8 cellular contexts compared by ENCODE assay signal in the genomic region with DNA sequence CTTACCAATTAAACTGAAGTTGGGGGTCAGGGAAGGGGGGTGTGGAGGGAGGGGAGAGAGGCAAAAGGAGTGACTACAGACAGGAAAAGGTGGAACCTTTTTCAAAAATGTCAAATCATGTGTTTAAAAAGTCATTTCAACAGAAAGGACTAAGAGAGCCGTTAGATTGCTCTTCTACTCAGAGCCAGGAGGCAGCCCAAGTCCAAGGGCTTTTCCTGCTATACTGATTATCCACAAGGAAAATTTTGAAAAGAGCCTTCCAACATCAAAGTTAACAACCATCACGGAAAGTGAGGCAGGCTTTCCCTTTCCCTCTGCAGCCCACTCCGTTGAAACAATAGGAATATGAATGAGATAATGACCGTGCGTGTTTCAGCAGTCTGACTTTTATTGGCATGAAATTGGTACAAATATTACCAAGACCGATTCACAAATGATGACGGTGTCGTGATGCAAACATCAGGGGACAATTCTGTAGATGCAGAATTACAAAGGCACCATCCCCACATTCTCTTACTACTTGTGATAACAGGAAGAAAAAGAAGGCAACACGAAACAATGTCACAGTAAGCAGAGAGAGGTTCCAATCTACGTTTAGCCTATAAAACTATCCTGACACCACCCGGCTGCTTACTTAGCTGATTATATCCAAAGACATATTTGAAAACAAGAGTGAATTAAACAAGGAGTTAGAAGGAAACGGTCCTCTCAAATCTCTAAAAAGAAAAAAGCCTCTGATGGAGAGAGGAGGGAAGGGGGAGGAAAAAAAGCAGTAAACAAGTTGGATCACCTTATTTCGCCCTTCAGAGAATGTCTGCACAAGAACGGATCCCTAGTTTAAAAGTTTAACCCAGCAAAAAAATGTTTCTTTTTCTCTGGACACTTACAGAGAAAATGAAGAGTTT.
DNase-seq lines count a peak whose midpoint lies in the region; ATAC-seq and TF ChIP-seq lines count a peak whose summit lies in the region.

No MANE protein-coding gene starts in this region.

- H3K36me3 ChIP-seq in cardiac muscle cell (no peaks in the 10 kb centered on the region), psoas muscle (ENCODE audit: insufficient read depth in 1 of 2, low read depth in 1 of 2) (no peaks in the 10 kb centered on the region)

- peaks cover 59% of the 10 kb centered on the region for H3K4me1 Mint-ChIP-seq in Calu3 (ENCODE audit: low read depth, unreplicated experiment)

- H3K27ac Mint-ChIP-seq in Calu3 (ENCODE audit: unreplicated experiment): peak overlapping the region; percentile 89

- no peaks in the 10 kb centered on the region for H3K9me3 Mint-ChIP-seq in Calu3 (ENCODE audit: low read depth, unreplicated experiment)

- H3K27me3 Mint-ChIP-seq in Calu3 (ENCODE audit: unreplicated experiment): no peaks in the 10 kb centered on the region

- DNase-seq in Calu3 (no peak), KG1 (lab: John Stamatoyannopoulos, UW) (peak; percentile 35), cardiac muscle cell (ENCODE audit: low read depth in 1 of 2, low spot score in 1 of 2) (peak in 1 of 2 donors; percentile 60), psoas muscle (no peak), T1000 (lab: John Stamatoyannopoulos, UW) (no peak)
- DNase-seq in activated naive CD4-positive, alpha-beta T cell treated with anti-CD3 and anti-CD28 coated beads, Interleukin-2, amount 50 U/mL, for 16 hours: peak; percentile 28
- DNase-seq in stimulated activated CD4-positive, alpha-beta T cell treated with anti-CD3 and anti-CD28 coated beads, Interleukin-1b, Interleukin-23, amount 100 ng/mL, for 48 hours: no peak

- H3K4me1 ChIP-seq in cardiac muscle cell (ENCODE audit: low read depth) (peaks cover 82% of the 10 kb centered on the region), psoas muscle (peaks cover 45% of the 10 kb centered on the region)

- H3K4me3 ChIP-seq in cardiac muscle cell (peak overlapping the region; percentile 39), psoas muscle (peak overlapping the region; percentile 63)

- TSS peak; percentile 68 for BruUV-seq in Calu3 (replicated peaks; lab: Mats Ljungman, UMichigan)

- intact Hi-C loops in Calu3 (cut with micrococcal nuclease; ENCODE audit: unreplicated experiment) (loop anchor here (1.0 to 5.0 kb wide), 6 partner anchors 67 to 447 kb away; no protein-coding TSS in a partner anchor), psoas muscle (cut with DNase I) (loop anchor here in 1 of 2 donors (5.0 kb wide), 1 partner anchor 58 kb away; no protein-coding TSS in a partner anchor)

- CTCF ChIA-PET in Calu3 (lab: Charles Lee): no interaction called here

- H3K9me3 ChIP-seq in cardiac muscle cell (ENCODE audit: low read depth) (no peaks in the 10 kb centered on the region), psoas muscle (no peaks in the 10 kb centered on the region)

- no peaks in the 10 kb centered on the region for H3K27me3 ChIP-seq in cardiac muscle cell
- H3K27me3 ChIP-seq in psoas muscle (ENCODE audit: insufficient read depth in 3 of 3, low read length in 2 of 3): no peaks in the 10 kb centered on the region

- WGBS in psoas muscle, 3 donors: 8 to 12% (median 10%) methylated on average over 14 of the region's 14 CpGs

- H3K36me3 Mint-ChIP-seq in Calu3 (ENCODE audit: insufficient read depth, unreplicated experiment): peaks cover 28% of the 10 kb centered on the region

- TF ChIP-seq CTCF in Calu3 (IDR thresholded peaks at IDR 0.05; ENCODE audit: unreplicated experiment) (no peak), cardiac muscle cell (IDR thresholded peaks at IDR 0.05; ENCODE audit: low read depth, low read length) (no peak), psoas muscle (IDR thresholded peaks at IDR 0.05) (no peak)

- H3K27ac ChIP-seq in cardiac muscle cell: peak overlapping the region; percentile 94
- H3K27ac ChIP-seq in psoas muscle: peak overlapping the region; percentile 58

- peak overlapping the region; percentile 88 for H3K4me3 Mint-ChIP-seq in Calu3 (ENCODE audit: low read depth, unreplicated experiment)

- ATAC-seq in psoas muscle (peak; percentile 26 to 46 (median 34)), HG03460 (IDR thresholded peaks at IDR 0.05; ENCODE audit: unreplicated experiment) (no peak)

Comparison
In these comparisons a context has a peak if more than half of its experiments do, and no peak if none do; other contexts are left out.
1. DNase-seq: peak in KG1 (single experiment) and activated naive CD4-positive, alpha-beta T cell treated with anti-CD3 and anti-CD28 coated beads, Interleukin-2, amount 50 U/mL, for 16 hours (single experiment); none in Calu3 (single experiment), psoas muscle (0 of 2), T1000 (single experiment) and stimulated activated CD4-positive, alpha-beta T cell treated with anti-CD3 and anti-CD28 coated beads, Interleukin-1b, Interleukin-23, amount 100 ng/mL, for 48 hours (single experiment).